ENCODE assay signal across 8 cellular contexts in genomic region chr16:22374311-22375116, GRCh38. TPM values are rescaled to one million over a fixed set of nuclear protein-coding genes. Genes with fewer than 3 reads are reported as not detected.
DNase-seq lines count a peak whose midpoint lies in the region; ATAC-seq and TF ChIP-seq lines count a peak whose summit lies in the region.

Gene CDR2 (minus strand): TSS chr16:22374619. CDS start chr16:22374309, 310 bp downstream.

- H3K4me1 Mint-ChIP-seq in Calu3 (ENCODE audit: low read depth, unreplicated experiment) = peaks cover 27% of the 10 kb centered on the region

- H3K27me3 ChIP-seq in HUES48 (ENCODE audit: control insufficient read depth, insufficient read depth, low read length) (no peaks in the 10 kb centered on the region; the same call in 1 of the 2 replicates), NT2/D1 (ENCODE audit: insufficient read depth, insufficient read length) (peaks cover 14% of the 10 kb centered on the region), endocrine pancreas (ENCODE audit: control insufficient read depth, insufficient read depth, low read length) (no peaks in the 10 kb centered on the region), mesenchymal stem cell (ENCODE audit: control insufficient read depth in 1 of 2, insufficient read depth in 1 of 2, low read length in 2 of 2) (no peaks in the 10 kb centered on the region)

- H3K18ac ChIP-seq in mesenchymal stem cell (ENCODE audit: low read depth in 1 of 2, low read length in 2 of 2) = peak within 1 kb of the TSS; percentile 90 to 96

- H3K27ac ChIP-seq in HUES48 (ENCODE audit: low read depth, low read length) (peak within 1 kb of the TSS; percentile 83), mesenchymal stem cell (ENCODE audit: low read length, poor library complexity, severe bottlenecking) (peak within 1 kb of the TSS; percentile 65)

- peak within 1 kb of the TSS; percentile 62 for H4K8ac ChIP-seq in mesenchymal stem cell (ENCODE audit: low read length)

- under 1% methylated on average over 93 of the region's 96 CpGs for WGBS in mesenchymal stem cell

- H4K91ac ChIP-seq in mesenchymal stem cell (ENCODE audit: low read length) = peak within 1 kb of the TSS; percentile 78

- H3K23ac ChIP-seq in mesenchymal stem cell (ENCODE audit: low read length in 2 of 2) = peak within 1 kb of the TSS; percentile 34 to 41

- H3K4me1 ChIP-seq in HUES48 (ENCODE audit: control insufficient read depth, insufficient read depth, low read length) (peaks cover 24% of the 10 kb centered on the region), NT2/D1 (ENCODE audit: insufficient read depth, insufficient read length) (peaks cover 5% of the 10 kb centered on the region), endocrine pancreas (ENCODE audit: control insufficient read depth, insufficient read depth, low read length) (peaks cover 12% of the 10 kb centered on the region), mesenchymal stem cell (ENCODE audit: control insufficient read depth, insufficient read depth, low read depth, low read length) (peaks cover 7% of the 10 kb centered on the region)

- H2AK5ac ChIP-seq in mesenchymal stem cell (ENCODE audit: low read length, severe bottlenecking) = no peak within 1 kb of the TSS

- H3K9me3 Mint-ChIP-seq in Calu3 (ENCODE audit: low read depth, unreplicated experiment) = no peaks in the 10 kb centered on the region

- intact Hi-C loops in Calu3 (cut with micrococcal nuclease; ENCODE audit: unreplicated experiment) = loop anchor here (1.0 kb wide), 1 partner anchor 23 kb away; no protein-coding TSS in a partner anchor

- DNase-seq in Calu3 = peak; percentile 99
- DNase-seq in NT2/D1 (ENCODE audit: low read depth, low spot score) = peak; percentile 94
- DNase-seq in activated CD8-positive, alpha-beta memory T cell treated with anti-CD3 and anti-CD28 coated beads for 48 hours (ENCODE audit: low read depth in 2 of 3, low spot score in 2 of 3) = peak; percentile 84 to 97 (median 93)
- DNase-seq in mesenchymal stem cell = peak; percentile 96
- DNase-seq in stimulated activated CD8-positive, alpha-beta memory T cell treated with anti-CD3 and anti-CD28 coated beads, Interleukin-12 subunit alpha, Interleukin-12 subunit beta, amount 100 ng/mL, for 24 hours (ENCODE audit: extremely low read depth) = peak; percentile 97

- peak within 1 kb of the TSS; percentile 95 for H3K27ac Mint-ChIP-seq in Calu3 (ENCODE audit: unreplicated experiment)

- H3K14ac ChIP-seq in mesenchymal stem cell (ENCODE audit: low read length in 2 of 2) = peak within 1 kb of the TSS in 1 of 2 experiments; percentile 98

- H3K36me3 Mint-ChIP-seq in Calu3 (ENCODE audit: insufficient read depth, unreplicated experiment) = peaks cover 52% of the 10 kb centered on the region

- no TSS peak for BruUV-seq in Calu3 (replicated peaks; lab: Mats Ljungman, UMichigan)

- H3K9ac ChIP-seq in HUES48 (ENCODE audit: low read depth, low read length) (peak within 1 kb of the TSS; percentile 69), NT2/D1 (ENCODE audit: insufficient read length, low read depth) (peak within 1 kb of the TSS; percentile 88), endocrine pancreas (ENCODE audit: control insufficient read depth, insufficient read depth, low read length) (peak within 1 kb of the TSS; percentile 93), mesenchymal stem cell (ENCODE audit: low read length) (peak within 1 kb of the TSS; percentile 94)

- no peaks in the 10 kb centered on the region for H3K27me3 Mint-ChIP-seq in Calu3 (ENCODE audit: unreplicated experiment)

- H3K36me3 ChIP-seq in HUES48 (ENCODE audit: control insufficient read depth, insufficient read depth, low read length) = peaks cover 17% of the 10 kb centered on the region; the same call in 1 of the 2 replicates
- H3K36me3 ChIP-seq in NT2/D1 (ENCODE audit: insufficient read depth, insufficient read length, low read length) = peaks cover 13% of the 10 kb centered on the region
- H3K36me3 ChIP-seq in endocrine pancreas (ENCODE audit: control insufficient read depth, insufficient read depth, low read length) = no peaks in the 10 kb centered on the region
- peaks cover 0 to 3% of the 10 kb centered on the region in 2 experiments for H3K36me3 ChIP-seq in mesenchymal stem cell (ENCODE audit: control insufficient read depth in 1 of 2, insufficient read depth in 2 of 2, low read depth in 1 of 2, low read length in 2 of 2)

- ATAC-seq in GM21423 (IDR thresholded peaks at IDR 0.05; ENCODE audit: unreplicated experiment) = peak; percentile 90

- H3K4me3 Mint-ChIP-seq in Calu3 (ENCODE audit: low read depth, unreplicated experiment) = peak within 1 kb of the TSS; percentile 93

- CTCF ChIA-PET in Calu3 (lab: Charles Lee) = interaction anchor here (0.7 to 1.0 kb wide), 3 partner anchors 21 to 29 kb away, joined by 3 to 4 read pairs (median 3); no protein-coding TSS in a partner anchor

- peaks cover 2% of the 10 kb centered on the region for H3K79me1 ChIP-seq in mesenchymal stem cell (replicated peaks; ENCODE audit: low read length, poor library complexity, severe bottlenecking)

- H3K9me3 ChIP-seq in HUES48 (ENCODE audit: control insufficient read depth, insufficient read depth, low read length) (no peaks in the 10 kb centered on the region), NT2/D1 (ENCODE audit: insufficient read depth, low read length) (no peaks in the 10 kb centered on the region), endocrine pancreas (ENCODE audit: control insufficient read depth, low read length) (no peaks in the 10 kb centered on the region), mesenchymal stem cell (ENCODE audit: control insufficient read depth, low read length) (no peaks in the 10 kb centered on the region)

- peak within 1 kb of the TSS; percentile 73 for H2BK120ac ChIP-seq in mesenchymal stem cell (ENCODE audit: low read depth, low read length)

- peak within 1 kb of the TSS; percentile 82 to 96 for H3K4ac ChIP-seq in mesenchymal stem cell (ENCODE audit: low read depth in 1 of 2, low read length in 2 of 2)

- no peak for TF ChIP-seq CTCF in Calu3 (IDR thresholded peaks at IDR 0.05; ENCODE audit: unreplicated experiment)

- H2BK5ac ChIP-seq in mesenchymal stem cell (ENCODE audit: low read depth, low read length, poor library complexity, severe bottlenecking) = peak within 1 kb of the TSS; percentile 89

- H3K4me3 ChIP-seq in HUES48 (ENCODE audit: low read depth, low read length) (peak within 1 kb of the TSS; percentile 88), NT2/D1 (ENCODE audit: insufficient read length, low read depth) (peak within 1 kb of the TSS; percentile 88), endocrine pancreas (ENCODE audit: control insufficient read depth, insufficient read depth, low read length) (peak within 1 kb of the TSS; percentile 79), mesenchymal stem cell (ENCODE audit: insufficient read depth in 1 of 2, low read depth in 1 of 2, low read length in 2 of 2) (peak within 1 kb of the TSS; percentile 82 to 86)

- peak within 1 kb of the TSS; percentile 86 for H2AFZ ChIP-seq in mesenchymal stem cell (ENCODE audit: low read depth, low read length)

- H2BK15ac ChIP-seq in mesenchymal stem cell (ENCODE audit: low read depth, poor library complexity, severe bottlenecking) = peak within 1 kb of the TSS; percentile 92

- peak within 1 kb of the TSS; percentile 89 for H3K4me2 ChIP-seq in mesenchymal stem cell (ENCODE audit: low read length, poor library complexity, severe bottlenecking)

- H2BK12ac ChIP-seq in mesenchymal stem cell (ENCODE audit: low read length in 2 of 2) = peak within 1 kb of the TSS in 1 of 2 experiments; percentile 33

RNA-seq across cellular contexts. Expression of gene CDR2, which starts in this region (rescaled TPM):
- 76.2 and 78.9 TPM in 2 replicates for total RNA-seq in Calu3 (2022)
- 28.7 TPM for polyA plus RNA-seq in mesenchymal stem cell (2013, experiment 1 of 2)
- 29.5 TPM for polyA plus RNA-seq in mesenchymal stem cell (2013, experiment 2 of 2)

Comparison
In these comparisons a context has a peak if more than half of its experiments do, and no peak if none do; other contexts are left out.
1. Peak in every context shown above with its lines: DNase-seq, ATAC-seq, H3K4me3 ChIP-seq and H3K27ac ChIP-seq.